ENCODE assay signal across 1 cellular context in the genomic region with DNA sequence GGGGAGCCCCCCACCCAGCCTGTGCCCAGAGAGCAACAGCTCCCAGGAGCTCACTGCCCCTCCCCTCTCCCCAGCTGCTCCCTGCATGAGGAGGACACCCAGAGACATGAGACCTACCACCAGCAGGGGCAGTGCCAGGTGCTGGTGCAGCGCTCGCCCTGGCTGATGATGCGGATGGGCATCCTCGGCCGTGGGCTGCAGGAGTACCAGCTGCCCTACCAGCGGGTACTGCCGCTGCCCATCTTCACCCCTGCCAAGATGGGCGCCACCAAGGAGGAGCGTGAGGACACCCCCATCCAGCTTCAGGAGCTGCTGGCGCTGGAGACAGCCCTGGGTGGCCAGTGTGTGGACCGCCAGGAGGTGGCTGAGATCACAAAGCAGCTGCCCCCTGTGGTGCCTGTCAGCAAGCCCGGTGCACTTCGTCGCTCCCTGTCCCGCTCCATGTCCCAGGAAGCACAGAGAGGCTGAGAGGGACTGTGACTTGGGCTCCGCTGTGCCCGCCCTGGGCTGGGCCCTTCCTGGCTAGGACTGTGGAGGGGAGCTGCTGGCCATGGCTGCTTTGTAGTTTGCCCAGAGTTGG.
TF ChIP-seq lines count a peak whose summit lies in the region.

No MANE protein-coding gene starts in this region.

TF ChIP-seq in GM12878, 131 proteins besides CTCF, POLR2A, EP300 and RAD21:
- TF ChIP-seq ZZZ3 (IDR thresholded peaks at IDR 0.05; ENCODE audit: control insufficient read depth, insufficient read length, low read depth) = no peak
- TF ChIP-seq, protein P1, sequence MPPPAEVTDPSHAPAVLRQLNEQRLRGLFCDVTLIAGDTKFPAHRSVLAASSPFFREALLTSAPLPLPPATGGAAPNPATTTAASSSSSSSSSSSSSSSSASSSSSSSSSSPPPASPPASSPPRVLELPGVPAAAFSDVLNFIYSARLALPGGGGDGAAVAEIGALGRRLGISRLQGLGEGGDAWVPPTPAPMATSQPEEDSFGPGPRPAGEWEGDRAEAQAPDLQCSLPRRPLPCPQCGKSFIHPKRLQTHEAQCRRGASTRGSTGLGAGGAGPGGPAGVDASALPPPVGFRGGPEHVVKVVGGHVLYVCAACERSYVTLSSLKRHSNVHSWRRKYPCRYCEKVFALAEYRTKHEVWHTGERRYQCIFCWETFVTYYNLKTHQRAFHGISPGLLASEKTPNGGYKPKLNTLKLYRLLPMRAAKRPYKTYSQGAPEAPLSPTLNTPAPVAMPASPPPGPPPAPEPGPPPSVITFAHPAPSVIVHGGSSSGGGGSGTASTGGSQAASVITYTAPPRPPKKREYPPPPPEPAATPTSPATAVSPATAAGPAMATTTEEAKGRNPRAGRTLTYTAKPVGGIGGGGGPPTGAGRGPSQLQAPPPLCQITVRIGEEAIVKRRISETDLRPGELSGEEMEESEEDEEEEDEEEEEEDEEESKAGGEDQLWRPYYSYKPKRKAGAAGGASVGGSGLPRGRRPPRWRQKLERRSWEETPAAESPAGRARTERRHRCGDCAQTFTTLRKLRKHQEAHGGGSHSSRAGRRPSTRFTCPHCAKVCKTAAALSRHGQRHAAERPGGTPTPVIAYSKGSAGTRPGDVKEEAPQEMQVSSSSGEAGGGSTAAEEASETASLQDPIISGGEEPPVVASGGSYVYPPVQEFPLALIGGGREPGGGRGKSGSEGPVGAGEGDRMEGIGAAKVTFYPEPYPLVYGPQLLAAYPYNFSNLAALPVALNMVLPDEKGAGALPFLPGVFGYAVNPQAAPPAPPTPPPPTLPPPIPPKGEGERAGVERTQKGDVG (CRISPR knock-in tag; IDR thresholded peaks at IDR 0.05) = no peak
- TF ChIP-seq, protein P2, sequence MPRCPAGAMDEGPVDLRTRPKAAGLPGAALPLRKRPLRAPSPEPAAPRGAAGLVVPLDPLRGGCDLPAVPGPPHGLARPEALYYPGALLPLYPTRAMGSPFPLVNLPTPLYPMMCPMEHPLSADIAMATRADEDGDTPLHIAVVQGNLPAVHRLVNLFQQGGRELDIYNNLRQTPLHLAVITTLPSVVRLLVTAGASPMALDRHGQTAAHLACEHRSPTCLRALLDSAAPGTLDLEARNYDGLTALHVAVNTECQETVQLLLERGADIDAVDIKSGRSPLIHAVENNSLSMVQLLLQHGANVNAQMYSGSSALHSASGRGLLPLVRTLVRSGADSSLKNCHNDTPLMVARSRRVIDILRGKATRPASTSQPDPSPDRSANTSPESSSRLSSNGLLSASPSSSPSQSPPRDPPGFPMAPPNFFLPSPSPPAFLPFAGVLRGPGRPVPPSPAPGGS (IDR thresholded peaks at IDR 0.05; ENCODE audit: borderline replicate concordance, insufficient read depth, low read depth, low read length, poor library complexity, severe bottlenecking) = no peak
- TF ChIP-seq NR2C1 (IDR thresholded peaks at IDR 0.05) = no peak
- TF ChIP-seq YY1 (IDR thresholded peaks at IDR 0.05; ENCODE audit: low read depth, low read length) = no peak
- no peak for TF ChIP-seq BCL11A (IDR thresholded peaks at IDR 0.05; ENCODE audit: low read depth, low read length)
- no peak for TF ChIP-seq YBX1 (IDR thresholded peaks at IDR 0.05)
- no peak for TF ChIP-seq ZNF622 (IDR thresholded peaks at IDR 0.05)
- no peak for TF ChIP-seq RCOR1 (conservative IDR thresholded peaks at IDR 0.05; ENCODE audit: low read depth, low read length)
- TF ChIP-seq SUZ12 (IDR thresholded peaks at IDR 0.05; ENCODE audit: unreplicated experiment) = no peak
